8 cellular contexts compared by ENCODE assay signal in the genomic region with DNA sequence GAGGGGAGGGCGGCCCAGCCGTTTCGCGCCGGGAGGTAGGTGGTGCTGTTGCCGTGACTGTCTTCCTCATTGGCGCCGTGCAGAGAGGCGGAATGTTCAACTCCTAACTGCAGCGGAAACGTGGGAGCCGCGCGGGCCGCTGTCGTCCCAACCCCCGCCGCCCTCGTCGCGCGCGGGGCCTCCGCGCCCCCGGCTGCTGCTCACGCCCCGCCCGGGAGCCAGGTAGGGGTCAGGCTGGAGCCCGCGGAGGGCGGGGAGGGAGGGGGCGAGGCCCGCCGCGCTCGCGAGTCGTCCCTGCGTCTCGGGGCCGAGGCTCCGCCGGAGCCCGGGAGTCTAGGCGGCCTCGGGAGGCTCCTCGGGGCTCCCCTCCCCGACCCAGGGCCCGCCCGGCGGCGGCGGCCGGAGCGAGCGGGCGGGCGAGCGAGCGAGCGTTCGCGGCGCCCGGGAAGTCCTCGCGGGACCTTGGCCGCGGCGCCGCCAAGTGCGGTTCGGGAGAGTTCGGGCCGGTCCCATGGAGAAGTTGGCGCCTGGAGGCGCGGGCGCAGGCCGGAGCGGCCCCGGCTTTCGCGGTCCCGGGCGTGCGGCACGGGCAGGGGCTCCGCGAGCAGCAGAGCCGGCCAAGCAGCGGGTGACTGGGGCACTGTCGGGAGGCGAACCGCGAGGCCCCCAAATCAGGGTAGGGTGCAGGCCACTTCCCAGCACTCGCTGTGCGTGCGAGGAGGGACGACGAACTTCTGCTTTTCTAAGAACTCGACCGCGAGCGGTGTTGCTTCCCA. TPM values are rescaled to one million over a fixed set of nuclear protein-coding genes. Genes with fewer than 3 reads are reported as not detected.
DNase-seq lines count a peak whose midpoint lies in the region; ATAC-seq, FAIRE-seq and TF ChIP-seq lines count a peak whose summit lies in the region.

A gene (plus strand): TSS at position 66 of the 776 bp plus-strand sequence. CDS start 15,186 bp downstream, outside the sequence.

- H3K27ac ChIP-seq in WERI-Rb-1, result peak within 1 kb of the TSS; percentile 86
- H3K27ac ChIP-seq in kidney (ENCODE audit: low read depth in 2 of 2, low read length in 2 of 2), result peak within 1 kb of the TSS; percentile 67 to 80

- H3K36me3 ChIP-seq in WERI-Rb-1, result no peaks in the 10 kb centered on the region
- H3K36me3 ChIP-seq in kidney (ENCODE audit: control insufficient read depth in 1 of 2, insufficient read depth in 2 of 2, low read length in 2 of 2), result no peaks in the 10 kb centered on the region

- H3K9me3 Mint-ChIP-seq in central memory CD8-positive, alpha-beta T cell, result no peaks in the 10 kb centered on the region

- intact Hi-C loops in kidney (cut with DNase I), result no loop called here

- H3K4me3 Mint-ChIP-seq in central memory CD8-positive, alpha-beta T cell, result peak within 1 kb of the TSS; percentile 85

- DNase-seq in SIG-M5 treated with dmso at 0.1 percent for 504 hours (lab: John Stamatoyannopoulos, UW; ENCODE audit: unreplicated experiment) (peak; percentile 74), SIG-M5 (lab: John Stamatoyannopoulos, UW) (no peak), NCI-H2029 (lab: John Stamatoyannopoulos, UW) (peak; percentile 40), WERI-Rb-1 (peak; percentile 75), kidney (peak; percentile 86)
- DNase-seq in central memory CD8-positive, alpha-beta T cell (ENCODE audit: low spot score in 2 of 2), result peak; percentile 20 to 40
- DNase-seq in stimulated activated CD4-positive, alpha-beta T cell treated with anti-CD3 and anti-CD28 coated beads, Interleukin-15, amount 100 ng/mL, for 1 hour (ENCODE audit: low read depth in 1 of 2, low spot score in 1 of 2), result peak; percentile 5 to 18

- no peaks in the 10 kb centered on the region for H3K4me1 ChIP-seq in kidney (ENCODE audit: control insufficient read depth in 1 of 2, insufficient read depth in 1 of 2, low read depth in 1 of 2, low read length in 2 of 2)

- H3K9me3 ChIP-seq in WERI-Rb-1 (ENCODE audit: severe bottlenecking) (no peaks in the 10 kb centered on the region), kidney (ENCODE audit: control insufficient read depth in 1 of 2, low read length in 2 of 2) (no peaks in the 10 kb centered on the region)

- peaks cover 25% of the 10 kb centered on the region for H3K4me1 Mint-ChIP-seq in central memory CD8-positive, alpha-beta T cell

- H3K27me3 Mint-ChIP-seq in central memory CD8-positive, alpha-beta T cell, result no peaks in the 10 kb centered on the region

- TF ChIP-seq CTCF in WERI-Rb-1 (IDR thresholded peaks at IDR 0.05; ENCODE audit: low read depth, low read length) (peak; percentile 64), kidney (IDR thresholded peaks at IDR 0.05; ENCODE audit: borderline replicate concordance, extremely low read depth, insufficient read depth) (peak; percentile 33)

- H3K9ac ChIP-seq in kidney (ENCODE audit: low read length in 2 of 2), result peak within 1 kb of the TSS; percentile 43 to 74

- H3K27me3 ChIP-seq in WERI-Rb-1 (ENCODE audit: insufficient read depth, low read depth, severe bottlenecking), result no peaks in the 10 kb centered on the region

- FAIRE-seq in kidney (lab: Jason Lieb, UNC), result no peak

- ATAC-seq in HG02840 (IDR thresholded peaks at IDR 0.05; ENCODE audit: low FRiP score, unreplicated experiment), result peak; percentile 54
- ATAC-seq in central memory CD8-positive, alpha-beta T cell (replicated peaks; ENCODE audit: extremely low read depth, poor library complexity, severe bottlenecking), result peak; percentile 82

- H3K4me3 ChIP-seq in WERI-Rb-1 (ENCODE audit: low read depth, low read length) (peak within 1 kb of the TSS; percentile 45), kidney (ENCODE audit: low read length in 2 of 2) (peak within 1 kb of the TSS; percentile 76 to 81)

- H3K27ac Mint-ChIP-seq in central memory CD8-positive, alpha-beta T cell (ENCODE audit: low read depth), result peak within 1 kb of the TSS; percentile 86

- peaks cover 5% of the 10 kb centered on the region for H3K36me3 Mint-ChIP-seq in central memory CD8-positive, alpha-beta T cell (ENCODE audit: insufficient read depth)

RNA-seq across cellular contexts. Expression of the gene that starts here (rescaled TPM):
- 25.6 TPM for total RNA-seq in kidney
- polyA plus RNA-seq in kidney (ENCODE audit: insufficient read depth, low read depth, low replicate concordance), result 3.9 TPM
